In the genomic region with DNA sequence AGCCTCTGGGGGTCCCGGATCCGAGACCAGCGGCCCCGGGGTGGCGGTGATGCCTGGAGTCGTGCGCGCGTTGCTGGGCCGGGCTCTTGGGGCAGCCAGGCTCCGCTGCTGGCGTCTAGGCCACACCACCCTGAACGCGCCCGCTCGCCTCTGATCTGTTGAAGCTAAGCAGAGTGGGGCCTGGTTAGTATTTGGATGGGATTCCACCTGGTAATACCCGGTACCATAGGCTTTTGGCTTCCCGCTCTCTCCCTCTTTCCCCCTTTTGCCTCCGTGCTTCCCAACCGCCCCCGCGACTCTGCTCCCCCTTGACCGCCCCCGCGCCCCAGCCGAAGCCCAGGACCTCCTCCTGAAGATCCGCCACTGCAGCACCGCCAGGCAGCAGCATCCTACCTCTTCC, we compare ENCODE assay signal across 8 cellular contexts.
DNase-seq lines count a peak whose midpoint lies in the region; ATAC-seq lines count a peak whose summit lies in the region.

No MANE protein-coding gene starts in this region.

- in situ Hi-C loops in G401 (cut with HindIII; ENCODE audit: low sequenced_read_pairs): no loop called here

- no peak overlapping the region for H3K27ac ChIP-seq in aorta (ENCODE audit: low read depth in 1 of 2, low read length in 2 of 2)

- H3K9ac ChIP-seq in adipocyte (ENCODE audit: low read length): no peak overlapping the region

- intact Hi-C loops in left colon (cut with DNase I, micrococcal nuclease): no loop called here
- intact Hi-C loops in aorta (cut with DNase I): loop anchor here in 1 of 2 donors (10.0 kb wide), 1 partner anchor 759 kb away; no protein-coding TSS in a partner anchor

- H3K27me3 ChIP-seq in adipocyte (replicated peaks; ENCODE audit: control insufficient read depth, insufficient read depth, low read length): no peaks in the 10 kb centered on the region
- no peaks in the 10 kb centered on the region for H3K27me3 ChIP-seq in aorta (ENCODE audit: control insufficient read depth in 1 of 2, insufficient read depth in 2 of 2, low read length in 1 of 2)

- ATAC-seq in left colon (no peak), aorta (ENCODE audit: low FRiP score) (no peak), HG02840 (IDR thresholded peaks at IDR 0.05; ENCODE audit: low FRiP score, unreplicated experiment) (no peak), HG03135 (IDR thresholded peaks at IDR 0.05; ENCODE audit: unreplicated experiment) (no peak)

- H3K4me1 ChIP-seq in adipocyte (ENCODE audit: control insufficient read depth, insufficient read depth, low read length) (no peaks in the 10 kb centered on the region), aorta (ENCODE audit: control insufficient read depth in 1 of 2, insufficient read depth in 2 of 2, low read length in 2 of 2) (no peaks in the 10 kb centered on the region)

- no peaks in the 10 kb centered on the region for H3K36me3 ChIP-seq in adipocyte (ENCODE audit: control insufficient read depth, insufficient read depth, low read length, severe bottlenecking)
- no peaks in the 10 kb centered on the region for H3K36me3 ChIP-seq in aorta (ENCODE audit: control insufficient read depth in 1 of 2, insufficient read depth in 2 of 2, low read length in 1 of 2)

- H3K9me3 ChIP-seq in adipocyte (ENCODE audit: control insufficient read depth, low read length) (peaks cover 8% of the 10 kb centered on the region), aorta (ENCODE audit: control insufficient read depth, low read length) (peaks cover 5% of the 10 kb centered on the region)

- H3K4me3 ChIP-seq in adipocyte (ENCODE audit: low read length): no peak overlapping the region
- H3K4me3 ChIP-seq in aorta (ENCODE audit: low read length in 2 of 2): no peak overlapping the region

- WGBS in aorta, 2 donors: 50 to 58% methylated on average over 28 of the region's 28 CpGs

- DNase-seq in G401 (ENCODE audit: low spot score) (peak; percentile 26), NAMALWA (ENCODE audit: low spot score) (peak; percentile 41), adipocyte (ENCODE audit: low read depth) (peak; percentile 59), left colon (peak; percentile 30 to 66), aorta (peak; percentile 78 to 88), inferior parietal cortex (ENCODE audit: extremely low spot score) (no peak)
